Comparison of ENCODE assay signal across 12 cellular contexts in genomic region chr22:36395061-36395849, GRCh38. TPM values are rescaled to one million over a fixed set of nuclear protein-coding genes. Genes with fewer than 3 reads are reported as not detected.
DNase-seq lines count a peak whose midpoint lies in the region; ATAC-seq and TF ChIP-seq lines count a peak whose summit lies in the region.
"Had no signal": no experiment of that assay in that cellular context is flagged by ENCODE, and none has a peak within 500 bp of the region (broad histone marks: within the 10 kb centered on the region; RNA-seq: fewer than 3 reads in every experiment).

No MANE protein-coding gene starts in this region.

- H3K9me3 Mint-ChIP-seq in activated CD4-positive, alpha-beta T cell treated with anti-CD3 and anti-CD28 coated beads, Interleukin-2, amount 10 ng/mL, durations not matched to agents 24 days and 14 days = no peaks in the 10 kb centered on the region
- no peaks in the 10 kb centered on the region for H3K9me3 Mint-ChIP-seq in activated CD4-positive, alpha-beta T cell treated with anti-CD3 and anti-CD28 coated beads for 36 hours (ENCODE audit: low read depth)
- H3K9me3 Mint-ChIP-seq in glutamatergic neuron (ENCODE audit: unreplicated experiment) = no peaks in the 10 kb centered on the region

- TF ChIP-seq POLR2A in stomach (IDR thresholded peaks at IDR 0.05) = no peak

- no peak overlapping the region for H3K27ac ChIP-seq in stomach
- no peak overlapping the region for H3K27ac ChIP-seq in ascending aorta
- H3K27ac ChIP-seq: sigmoid colon had no signal

- DNase-seq in activated CD4-positive, alpha-beta T cell treated with anti-CD3 and anti-CD28 coated beads, Interleukin-2, amount 10 ng/mL, durations not matched to agents 24 days and 14 days = no peak
- no peak for DNase-seq in activated CD4-positive, alpha-beta T cell treated with anti-CD3 and anti-CD28 coated beads for 36 hours
- no peak for DNase-seq in T-helper 17 cell
- peak; percentile 42 for DNase-seq in left kidney (ENCODE audit: low read depth, low spot score)
- peak; percentile 46 for DNase-seq in stomach
- DNase-seq in NCI-H1436 treated with DMSO at 0.1 percent for 48 hours (lab: John Stamatoyannopoulos, UW) = no peak
- DNase-seq in ascending aorta (ENCODE audit: low spot score in 2 of 2) = no peak
- DNase-seq in glutamatergic neuron = no peak
- DNase-seq: hippocampal formation, NCI-H2227 treated with DMSO at 0.1 percent for 48 hours, sigmoid colon had no signal

- CTCF ChIA-PET in activated CD4-positive, alpha-beta T cell treated with anti-CD3 and anti-CD28 coated beads for 36 hours (lab: Charles Lee) = no interaction called here

- intact Hi-C loops in activated CD4-positive, alpha-beta T cell treated with anti-CD3 and anti-CD28 coated beads, Interleukin-2, amount 10 ng/mL, durations not matched to agents 24 days and 14 days (cut with micrococcal nuclease) = no loop called here
- intact Hi-C loops in activated CD4-positive, alpha-beta T cell treated with anti-CD3 and anti-CD28 coated beads for 36 hours (cut with DNase I, micrococcal nuclease) = no loop called here
- intact Hi-C loops in stomach (cut with DNase I; ENCODE audit: low total_unique reads) (no loop called here), ascending aorta (cut with DNase I) (no loop called here)

- ATAC-seq in activated CD4-positive, alpha-beta T cell treated with anti-CD3 and anti-CD28 coated beads for 36 hours = no peak
- ATAC-seq in T-helper 17 cell = no peak
- ATAC-seq: GM12878 had no signal

- H3K27me3 ChIP-seq in stomach (no peaks in the 10 kb centered on the region), ascending aorta (no peaks in the 10 kb centered on the region)
- H3K27me3 ChIP-seq: sigmoid colon had no signal

- 57 to 72% (median 63%) methylated on average over 12 of the region's 12 CpGs for WGBS in stomach, 5 donors

- POLR2A ChIA-PET in activated CD4-positive, alpha-beta T cell treated with anti-CD3 and anti-CD28 coated beads for 36 hours (lab: Charles Lee) = no interaction called here

- TF ChIP-seq EP300 in stomach (IDR thresholded peaks at IDR 0.05) = no peak

- H3K4me1 Mint-ChIP-seq in activated CD4-positive, alpha-beta T cell treated with anti-CD3 and anti-CD28 coated beads, Interleukin-2, amount 10 ng/mL, durations not matched to agents 24 days and 14 days = peaks cover 9% of the 10 kb centered on the region
- peaks cover 18% of the 10 kb centered on the region for H3K4me1 Mint-ChIP-seq in activated CD4-positive, alpha-beta T cell treated with anti-CD3 and anti-CD28 coated beads for 36 hours
- H3K4me1 Mint-ChIP-seq in T-helper 17 cell = peaks cover 31% of the 10 kb centered on the region
- peaks cover 7% of the 10 kb centered on the region for H3K4me1 Mint-ChIP-seq in glutamatergic neuron (ENCODE audit: low read depth, unreplicated experiment)

- H3K27ac Mint-ChIP-seq in activated CD4-positive, alpha-beta T cell treated with anti-CD3 and anti-CD28 coated beads, Interleukin-2, amount 10 ng/mL, durations not matched to agents 24 days and 14 days = peak overlapping the region; percentile 11
- no peak overlapping the region for H3K27ac Mint-ChIP-seq in activated CD4-positive, alpha-beta T cell treated with anti-CD3 and anti-CD28 coated beads for 36 hours
- peak overlapping the region; percentile 8 for H3K27ac Mint-ChIP-seq in T-helper 17 cell
- H3K27ac Mint-ChIP-seq in glutamatergic neuron (ENCODE audit: unreplicated experiment) = no peak overlapping the region

- H3K36me3 Mint-ChIP-seq in activated CD4-positive, alpha-beta T cell treated with anti-CD3 and anti-CD28 coated beads, Interleukin-2, amount 10 ng/mL, durations not matched to agents 24 days and 14 days (ENCODE audit: low read depth) = peaks cover 1% of the 10 kb centered on the region
- H3K36me3 Mint-ChIP-seq in activated CD4-positive, alpha-beta T cell treated with anti-CD3 and anti-CD28 coated beads for 36 hours (ENCODE audit: low read depth) = no peaks in the 10 kb centered on the region
- H3K36me3 Mint-ChIP-seq in T-helper 17 cell (ENCODE audit: low read depth) (no peaks in the 10 kb centered on the region), glutamatergic neuron (ENCODE audit: unreplicated experiment) (no peaks in the 10 kb centered on the region)

- H3K4me1 ChIP-seq in stomach (peaks cover 0 to 54% (median 7%) of the 10 kb centered on the region in 4 donors), ascending aorta (no peaks in the 10 kb centered on the region)

- H3K4me3 ChIP-seq in stomach (no peak overlapping the region), ascending aorta (no peak overlapping the region)
- H3K4me3 ChIP-seq: GM12878, sigmoid colon had no signal

- H3K36me3 ChIP-seq in stomach = no peaks in the 10 kb centered on the region
- no peaks in the 10 kb centered on the region for H3K36me3 ChIP-seq in ascending aorta

- no peaks in the 10 kb centered on the region for H3K27me3 Mint-ChIP-seq in activated CD4-positive, alpha-beta T cell treated with anti-CD3 and anti-CD28 coated beads, Interleukin-2, amount 10 ng/mL, durations not matched to agents 24 days and 14 days
- no peaks in the 10 kb centered on the region for H3K27me3 Mint-ChIP-seq in activated CD4-positive, alpha-beta T cell treated with anti-CD3 and anti-CD28 coated beads for 36 hours
- H3K27me3 Mint-ChIP-seq in T-helper 17 cell = no peaks in the 10 kb centered on the region
- peaks cover 5% of the 10 kb centered on the region for H3K27me3 Mint-ChIP-seq in glutamatergic neuron (ENCODE audit: unreplicated experiment)

- H3K9me3 ChIP-seq in T-helper 17 cell (ENCODE audit: control insufficient read depth, low read length, poor library complexity, severe bottlenecking) (no peaks in the 10 kb centered on the region), stomach (no peaks in the 10 kb centered on the region), ascending aorta (no peaks in the 10 kb centered on the region)
- H3K9me3 ChIP-seq: sigmoid colon had no signal

- TF ChIP-seq CTCF in stomach (IDR thresholded peaks at IDR 0.05) (no peak), ascending aorta (IDR thresholded peaks at IDR 0.05) (no peak), glutamatergic neuron (IDR thresholded peaks at IDR 0.05; ENCODE audit: partially characterized antibody, unreplicated experiment) (no peak)

- no peak overlapping the region for H3K4me3 Mint-ChIP-seq in activated CD4-positive, alpha-beta T cell treated with anti-CD3 and anti-CD28 coated beads, Interleukin-2, amount 10 ng/mL, durations not matched to agents 24 days and 14 days
- no peak overlapping the region for H3K4me3 Mint-ChIP-seq in activated CD4-positive, alpha-beta T cell treated with anti-CD3 and anti-CD28 coated beads for 36 hours
- no peak overlapping the region for H3K4me3 Mint-ChIP-seq in T-helper 17 cell
- H3K4me3 Mint-ChIP-seq in glutamatergic neuron (ENCODE audit: unreplicated experiment) = no peak overlapping the region

RNA-seq across cellular contexts. Expression of gene MYH9, which starts 7.5 kb away (rescaled TPM):
- total RNA-seq in activated CD4-positive, alpha-beta T cell treated with anti-CD3 and anti-CD28 coated beads, Interleukin-2, amount 10 ng/mL, durations not matched to agents 24 days and 14 days = 625 and 633 TPM in 2 replicates
- 100 to 1,000 TPM; 720 to 773 TPM for total RNA-seq in activated CD4-positive, alpha-beta T cell treated with anti-CD3 and anti-CD28 coated beads for 36 hours
- 1,000 to 10,000 TPM; 1,038 to 1,220 TPM for total RNA-seq in T-helper 17 cell
- 100 to 1,000 TPM; 155 to 620 (median 272) TPM for total RNA-seq in stomach
- 10 to 100 TPM; 46.7 to 79.3 (median 54.3) TPM for polyA plus RNA-seq in stomach
- total RNA-seq in ascending aorta = 1,114 TPM
- total RNA-seq in glutamatergic neuron (ENCODE audit: unreplicated experiment) = 122 TPM

Comparison
In these comparisons a context has a peak if more than half of its experiments do, and no peak if none do; other contexts are left out.
1. H3K27ac Mint-ChIP-seq: peak in activated CD4-positive, alpha-beta T cell treated with anti-CD3 and anti-CD28 coated beads, Interleukin-2, amount 10 ng/mL, durations not matched to agents 24 days and 14 days (single experiment) and T-helper 17 cell (single experiment); none in activated CD4-positive, alpha-beta T cell treated with anti-CD3 and anti-CD28 coated beads for 36 hours (single experiment) and glutamatergic neuron (single experiment).
2. DNase-seq: peak in left kidney (single experiment) and stomach (single experiment); none in activated CD4-positive, alpha-beta T cell treated with anti-CD3 and anti-CD28 coated beads, Interleukin-2, amount 10 ng/mL, durations not matched to agents 24 days and 14 days (single experiment), activated CD4-positive, alpha-beta T cell treated with anti-CD3 and anti-CD28 coated beads for 36 hours (single experiment), T-helper 17 cell (0 of 3), NCI-H1436 treated with DMSO at 0.1 percent for 48 hours (single experiment), ascending aorta (0 of 2) and glutamatergic neuron (single experiment).